15 cellular contexts compared by ENCODE assay signal in the genomic region with DNA sequence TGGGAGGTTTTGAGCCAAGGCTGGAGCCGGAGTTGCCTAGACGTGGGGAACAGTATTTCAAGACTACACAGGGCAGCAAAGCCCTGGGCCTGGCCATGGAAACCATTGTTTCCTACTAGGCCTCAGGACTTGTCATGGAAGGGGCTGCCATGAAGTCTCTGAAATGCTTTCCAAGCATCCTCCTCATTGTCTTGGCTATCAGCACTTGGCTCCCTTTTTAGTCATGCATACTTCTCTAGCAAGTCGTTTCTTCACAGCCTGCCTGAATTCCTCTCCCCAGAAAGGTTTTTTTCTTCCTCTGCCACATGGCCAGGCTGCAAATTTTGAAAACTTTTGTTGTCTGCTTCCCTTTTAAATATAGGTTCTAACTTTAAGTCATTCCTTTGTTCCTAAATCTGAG.
DNase-seq lines count a peak whose midpoint lies in the region; ATAC-seq and TF ChIP-seq lines count a peak whose summit lies in the region.
"Had no signal": no experiment of that assay in that cellular context is flagged by ENCODE, and none has a peak within 500 bp of the region (broad histone marks: within the 10 kb centered on the region; RNA-seq: fewer than 3 reads in every experiment).

No MANE protein-coding gene starts in this region.

- H3K36me3 Mint-ChIP-seq in endodermal cell (ENCODE audit: low read depth): no peaks in the 10 kb centered on the region
- no peaks in the 10 kb centered on the region for H3K36me3 Mint-ChIP-seq in neural progenitor cell
- no peaks in the 10 kb centered on the region for H3K36me3 Mint-ChIP-seq in activated CD8-positive, alpha-beta T cell treated with anti-CD3 and anti-CD28 coated beads, Interleukin-2, amount 10 ng/mL, durations not matched to agents 7 days and 5 days (ENCODE audit: low read depth)
- H3K36me3 Mint-ChIP-seq: CD8-positive, alpha-beta memory T cell had no signal

- no peak overlapping the region for H3K4me3 ChIP-seq in NT2/D1 (ENCODE audit: insufficient read length, low read depth)
- H3K4me3 ChIP-seq in endodermal cell (ENCODE audit: low read length): no peak overlapping the region
- no peak overlapping the region for H3K4me3 ChIP-seq in neural progenitor cell
- no peak overlapping the region for H3K4me3 ChIP-seq in smooth muscle cell
- H3K4me3 ChIP-seq: BLaER1 had no signal

- no peaks in the 10 kb centered on the region for H3K36me3 ChIP-seq in NT2/D1 (ENCODE audit: insufficient read depth, insufficient read length, low read length)
- H3K36me3 ChIP-seq in endodermal cell (ENCODE audit: control insufficient read depth, insufficient read depth, low read length): no peaks in the 10 kb centered on the region
- no peaks in the 10 kb centered on the region for H3K36me3 ChIP-seq in neural progenitor cell
- no peaks in the 10 kb centered on the region for H3K36me3 ChIP-seq in smooth muscle cell (ENCODE audit: low read depth)
- H3K36me3 ChIP-seq: BLaER1 had no signal

- H3K4me3 Mint-ChIP-seq in endodermal cell (no peak overlapping the region), neural progenitor cell (no peak overlapping the region)
- no peak overlapping the region for H3K4me3 Mint-ChIP-seq in activated CD8-positive, alpha-beta T cell treated with anti-CD3 and anti-CD28 coated beads, Interleukin-2, amount 10 ng/mL, durations not matched to agents 7 days and 5 days
- H3K4me3 Mint-ChIP-seq: CD8-positive, alpha-beta memory T cell; HFFc6 had no signal

- H3K4me1 ChIP-seq in NT2/D1 (ENCODE audit: insufficient read depth, insufficient read length) (no peaks in the 10 kb centered on the region), endodermal cell (ENCODE audit: control insufficient read depth, insufficient read depth, low read length) (no peaks in the 10 kb centered on the region), neural progenitor cell (no peaks in the 10 kb centered on the region), smooth muscle cell (ENCODE audit: low read depth) (no peaks in the 10 kb centered on the region)
- H3K4me1 ChIP-seq: Caco-2 had no signal

- no peaks in the 10 kb centered on the region for H3K4me1 Mint-ChIP-seq in endodermal cell
- no peaks in the 10 kb centered on the region for H3K4me1 Mint-ChIP-seq in neural progenitor cell
- H3K4me1 Mint-ChIP-seq in activated CD8-positive, alpha-beta T cell treated with anti-CD3 and anti-CD28 coated beads, Interleukin-2, amount 10 ng/mL, durations not matched to agents 7 days and 5 days (ENCODE audit: low read depth): no peaks in the 10 kb centered on the region
- H3K4me1 Mint-ChIP-seq: CD8-positive, alpha-beta memory T cell had no signal

- TF ChIP-seq CTCF in endodermal cell (conservative IDR thresholded peaks at IDR 0.05) (no peak), neural progenitor cell (IDR thresholded peaks at IDR 0.05) (no peak), smooth muscle cell (IDR thresholded peaks at IDR 0.05; ENCODE audit: borderline replicate concordance, insufficient read depth, poor library complexity, severe bottlenecking) (no peak)

- H2AFZ ChIP-seq in neural progenitor cell (replicated peaks) (peak overlapping the region; percentile 63), smooth muscle cell (ENCODE audit: low read depth) (no peak overlapping the region)

- H3K9ac ChIP-seq in NT2/D1 (ENCODE audit: insufficient read length, low read depth): no peak overlapping the region
- no peak overlapping the region for H3K9ac ChIP-seq in endodermal cell (ENCODE audit: extremely low read depth, low read length, poor library complexity, severe bottlenecking)
- H3K9ac ChIP-seq in neural progenitor cell: no peak overlapping the region
- H3K9ac ChIP-seq in smooth muscle cell (ENCODE audit: low read depth): no peak overlapping the region
- H3K9ac ChIP-seq: BLaER1 had no signal

- H3K9me3 ChIP-seq in NT2/D1 (ENCODE audit: insufficient read depth, low read length): peaks cover 10% of the 10 kb centered on the region; the same call in 1 of the 2 replicates
- H3K9me3 ChIP-seq in endodermal cell (ENCODE audit: control insufficient read depth, low read length): no peaks in the 10 kb centered on the region
- H3K9me3 ChIP-seq in neural progenitor cell (ENCODE audit: low read depth): no peaks in the 10 kb centered on the region
- H3K9me3 ChIP-seq in smooth muscle cell (replicated peaks; ENCODE audit: low read depth): no peaks in the 10 kb centered on the region
- H3K9me3 ChIP-seq: Caco-2 had no signal

- H3K4me2 ChIP-seq in neural progenitor cell (no peak overlapping the region), smooth muscle cell (no peak overlapping the region)
- H3K4me2 ChIP-seq: BLaER1 had no signal

- peak; percentile 6 for DNase-seq in ELF-1 (ENCODE audit: low read depth, low spot score)
- DNase-seq in NT2/D1 (ENCODE audit: low read depth, low spot score): peak; percentile 67
- peak; percentile 46 for DNase-seq in endodermal cell
- DNase-seq in neural progenitor cell (ENCODE audit: low spot score): no peak
- DNase-seq in smooth muscle cell (lab: John Stamatoyannopoulos, UW; ENCODE audit: unreplicated experiment): no peak
- no peak for DNase-seq in activated CD8-positive, alpha-beta T cell treated with anti-CD3 and anti-CD28 coated beads, Interleukin-2, amount 10 ng/mL, durations not matched to agents 7 days and 5 days
- DNase-seq: 8988T; AML-193; Caco-2; CD8-positive, alpha-beta memory T cell; GOT3; HCEC 1CT; HFFc6 had no signal

- H3K27ac ChIP-seq in endodermal cell (ENCODE audit: low read depth, low read length): no peak overlapping the region
- H3K27ac ChIP-seq in neural progenitor cell: no peak overlapping the region
- H3K27ac ChIP-seq in smooth muscle cell (ENCODE audit: low read depth): no peak overlapping the region
- H3K27ac ChIP-seq: BLaER1 had no signal

- CTCF ChIA-PET in activated CD8-positive, alpha-beta T cell treated with anti-CD3 and anti-CD28 coated beads, Interleukin-2, amount 10 ng/mL, durations not matched to agents 7 days and 5 days (lab: Charles Lee): no interaction called here

- H3K27me3 ChIP-seq in NT2/D1 (ENCODE audit: insufficient read depth, insufficient read length): no peaks in the 10 kb centered on the region
- H3K27me3 ChIP-seq in endodermal cell (ENCODE audit: control insufficient read depth, insufficient read depth, low read length, poor library complexity, severe bottlenecking): no peaks in the 10 kb centered on the region
- no peaks in the 10 kb centered on the region for H3K27me3 ChIP-seq in neural progenitor cell
- no peaks in the 10 kb centered on the region for H3K27me3 ChIP-seq in smooth muscle cell (ENCODE audit: low read depth)
- H3K27me3 ChIP-seq: BLaER1 had no signal

- POLR2A ChIA-PET in activated CD8-positive, alpha-beta T cell treated with anti-CD3 and anti-CD28 coated beads, Interleukin-2, amount 10 ng/mL, durations not matched to agents 7 days and 5 days (lab: Charles Lee): no interaction called here

- no peaks in the 10 kb centered on the region for H3K79me2 ChIP-seq in neural progenitor cell (ENCODE audit: low read depth)
- H3K79me2 ChIP-seq in smooth muscle cell (ENCODE audit: low read depth): no peaks in the 10 kb centered on the region

- H4K20me1 ChIP-seq in neural progenitor cell (ENCODE audit: low read depth) (no peaks in the 10 kb centered on the region), smooth muscle cell (ENCODE audit: low read depth) (no peaks in the 10 kb centered on the region)
- H4K20me1 ChIP-seq: BLaER1 had no signal

- H3K9me3 Mint-ChIP-seq in endodermal cell (no peaks in the 10 kb centered on the region), neural progenitor cell (peaks cover 2% of the 10 kb centered on the region)
- H3K9me3 Mint-ChIP-seq in activated CD8-positive, alpha-beta T cell treated with anti-CD3 and anti-CD28 coated beads, Interleukin-2, amount 10 ng/mL, durations not matched to agents 7 days and 5 days (ENCODE audit: insufficient read depth): peaks cover 16% of the 10 kb centered on the region

- WGBS in endodermal cell (ENCODE audit: insufficient coverage in 1 of 2, insufficient read length in 1 of 2), 2 experiments: 71 to 78% methylated on average over 3 of the region's 3 CpGs
- 69% methylated on average over 3 of the region's 3 CpGs for WGBS in smooth muscle cell (ENCODE audit: low lambda C conversion rate)

- H3F3A ChIP-seq in neural progenitor cell (ENCODE audit: low read depth) (no peaks in the 10 kb centered on the region), smooth muscle cell (ENCODE audit: low read depth) (no peaks in the 10 kb centered on the region)

- no peak for ATAC-seq in HG02938 (IDR thresholded peaks at IDR 0.05; ENCODE audit: unreplicated experiment)
- ATAC-seq in activated CD8-positive, alpha-beta T cell treated with anti-CD3 and anti-CD28 coated beads, Interleukin-2, amount 10 ng/mL, durations not matched to agents 7 days and 5 days: no peak

- H3K27ac Mint-ChIP-seq in endodermal cell (no peak overlapping the region), neural progenitor cell (no peak overlapping the region)
- no peak overlapping the region for H3K27ac Mint-ChIP-seq in activated CD8-positive, alpha-beta T cell treated with anti-CD3 and anti-CD28 coated beads, Interleukin-2, amount 10 ng/mL, durations not matched to agents 7 days and 5 days
- H3K27ac Mint-ChIP-seq: CD8-positive, alpha-beta memory T cell; HFFc6 had no signal

- H3K27me3 Mint-ChIP-seq in endodermal cell (ENCODE audit: insufficient read depth) (no peaks in the 10 kb centered on the region), neural progenitor cell (ENCODE audit: insufficient read depth, low read depth) (no peaks in the 10 kb centered on the region)
- H3K27me3 Mint-ChIP-seq in activated CD8-positive, alpha-beta T cell treated with anti-CD3 and anti-CD28 coated beads, Interleukin-2, amount 10 ng/mL, durations not matched to agents 7 days and 5 days (ENCODE audit: low read depth): no peaks in the 10 kb centered on the region
- H3K27me3 Mint-ChIP-seq: CD8-positive, alpha-beta memory T cell had no signal

Comparison
In these comparisons a context has a peak if more than half of its experiments do, and no peak if none do; other contexts are left out.
1. DNase-seq: peak in ELF-1 (single experiment), NT2/D1 (single experiment) and endodermal cell (single experiment); none in neural progenitor cell (single experiment), smooth muscle cell (single experiment) and activated CD8-positive, alpha-beta T cell treated with anti-CD3 and anti-CD28 coated beads, Interleukin-2, amount 10 ng/mL, durations not matched to agents 7 days and 5 days (single experiment).